In genomic region chr9:89247431-89248370, GRCh38 we compare ENCODE assay signal across 16 cellular contexts.
DNase-seq lines count a peak whose midpoint lies in the region; ATAC-seq, FAIRE-seq and TF ChIP-seq lines count a peak whose summit lies in the region.
"Had no signal": no experiment of that assay in that cellular context is flagged by ENCODE, and none has a peak within 500 bp of the region (broad histone marks: within the 10 kb centered on the region; RNA-seq: fewer than 3 reads in every experiment).

No MANE protein-coding gene starts in this region.

- no peaks in the 10 kb centered on the region for H3K4me1 Mint-ChIP-seq in activated CD8-positive, alpha-beta T cell treated with anti-CD3 and anti-CD28 coated beads for 36 hours (ENCODE audit: low read depth)
- no peaks in the 10 kb centered on the region for H3K4me1 Mint-ChIP-seq in activated T-helper 17 cell treated with anti-CD3 and anti-CD28 coated beads, Interleukin-2, amount 50 U/mL, for 72 hours
- H3K4me1 Mint-ChIP-seq in progenitor cell of endocrine pancreas (ENCODE audit: low read depth) = peaks cover 5% of the 10 kb centered on the region
- H3K4me1 Mint-ChIP-seq: B cell had no signal

- peak overlapping the region; percentile 30; the same call in 1 of the 2 replicates for H3K9ac ChIP-seq in iPS-20b (ENCODE audit: low read depth, low read length)
- H3K9ac ChIP-seq: SK-N-SH had no signal

- no peak overlapping the region for H3K27ac ChIP-seq in iPS-20b (ENCODE audit: low read length)
- peak overlapping the region; percentile 28 to 55 for H3K27ac ChIP-seq in prostate gland
- H3K27ac ChIP-seq: body of pancreas, heart right ventricle, ovary had no signal

- CTCF ChIA-PET in activated CD8-positive, alpha-beta T cell treated with anti-CD3 and anti-CD28 coated beads for 36 hours (lab: Charles Lee) = interaction anchor here (1.1 kb wide), 1 partner anchor 31 kb away, joined by 3 read pairs; no protein-coding TSS in a partner anchor

- POLR2A ChIA-PET in activated CD8-positive, alpha-beta T cell treated with anti-CD3 and anti-CD28 coated beads for 36 hours (lab: Charles Lee) = interaction anchor here (0.7 kb wide), 1 partner anchor 15 kb away, joined by 4 read pairs; no protein-coding TSS in a partner anchor

- H3K27me3 ChIP-seq in bronchial epithelial cell (ENCODE audit: control insufficient read depth, insufficient read depth, low read length) (no peaks in the 10 kb centered on the region), iPS-20b (ENCODE audit: insufficient read depth, low read length) (no peaks in the 10 kb centered on the region), prostate gland (replicated peaks; ENCODE audit: insufficient read depth) (no peaks in the 10 kb centered on the region)
- H3K27me3 ChIP-seq: body of pancreas, ovary had no signal

- DNase-seq in HT1080 (ENCODE audit: low read depth) = peak; percentile 32
- peak; percentile 64 for DNase-seq in bronchial epithelial cell (ENCODE audit: low read depth)
- DNase-seq in prostate gland (ENCODE audit: low spot score) = no peak
- DNase-seq in activated CD8-positive, alpha-beta T cell treated with anti-CD3 and anti-CD28 coated beads for 36 hours = no peak
- DNase-seq in progenitor cell of endocrine pancreas (ENCODE audit: low spot score, unreplicated experiment) = no peak
- DNase-seq: activated gamma-delta T cell; body of pancreas; effector memory CD8-positive, alpha-beta T cell; heart right ventricle; ovary; SK-N-SH; stimulated activated CD4-positive, alpha-beta T cell treated with anti-CD3 and anti-CD28 coated beads, Interleukin-15, amount 100 ng/mL, for 24 hours had no signal

- no peaks in the 10 kb centered on the region for H3K36me3 Mint-ChIP-seq in activated CD8-positive, alpha-beta T cell treated with anti-CD3 and anti-CD28 coated beads for 36 hours (ENCODE audit: low read depth)
- no peaks in the 10 kb centered on the region for H3K36me3 Mint-ChIP-seq in activated T-helper 17 cell treated with anti-CD3 and anti-CD28 coated beads, Interleukin-2, amount 50 U/mL, for 72 hours (ENCODE audit: low read depth)
- no peaks in the 10 kb centered on the region for H3K36me3 Mint-ChIP-seq in progenitor cell of endocrine pancreas (ENCODE audit: insufficient read depth)

- no peak overlapping the region for H3K27ac Mint-ChIP-seq in activated CD8-positive, alpha-beta T cell treated with anti-CD3 and anti-CD28 coated beads for 36 hours
- no peak overlapping the region for H3K27ac Mint-ChIP-seq in activated T-helper 17 cell treated with anti-CD3 and anti-CD28 coated beads, Interleukin-2, amount 50 U/mL, for 72 hours
- no peak overlapping the region for H3K27ac Mint-ChIP-seq in progenitor cell of endocrine pancreas
- H3K27ac Mint-ChIP-seq: B cell; effector memory CD8-positive, alpha-beta T cell had no signal

- peaks cover 10% of the 10 kb centered on the region; the same call in 1 of the 2 replicates for H3K4me1 ChIP-seq in iPS-20b (ENCODE audit: insufficient read depth, low read length)
- no peaks in the 10 kb centered on the region for H3K4me1 ChIP-seq in prostate gland (replicated peaks)
- H3K4me1 ChIP-seq: body of pancreas, heart right ventricle had no signal

- no peaks in the 10 kb centered on the region for H3K9me3 ChIP-seq in iPS-20b (ENCODE audit: insufficient read depth, low read depth, low read length)
- H3K9me3 ChIP-seq in prostate gland = no peaks in the 10 kb centered on the region
- H3K9me3 ChIP-seq: body of pancreas, ovary, SK-N-SH had no signal

- TF ChIP-seq CTCF in bronchial epithelial cell (IDR thresholded peaks at IDR 0.05; ENCODE audit: insufficient read depth, low read length, severe bottlenecking) (no peak), prostate gland (IDR thresholded peaks at IDR 0.05) (no peak), progenitor cell of endocrine pancreas (IDR thresholded peaks at IDR 0.05; ENCODE audit: unreplicated experiment) (no peak)
- no peak for TF ChIP-seq CTCF in activated CD8-positive, alpha-beta T cell treated with anti-CD3 and anti-CD28 coated beads for 36 hours (IDR thresholded peaks at IDR 0.05)

- TF ChIP-seq POLR2A in prostate gland (IDR thresholded peaks at IDR 0.05) = no peak

- ATAC-seq in activated CD8-positive, alpha-beta T cell treated with anti-CD3 and anti-CD28 coated beads for 36 hours = no peak
- no peak for ATAC-seq in activated T-helper 17 cell treated with anti-CD3 and anti-CD28 coated beads, Interleukin-2, amount 50 U/mL, for 72 hours (replicated peaks)
- ATAC-seq in HG02840 (IDR thresholded peaks at IDR 0.05; ENCODE audit: low FRiP score, unreplicated experiment) = no peak
- ATAC-seq: body of pancreas; effector memory CD8-positive, alpha-beta T cell; heart right ventricle had no signal

- no peak for FAIRE-seq in bronchial epithelial cell (lab: Jason Lieb, UNC)

- H3K9me3 Mint-ChIP-seq in activated CD8-positive, alpha-beta T cell treated with anti-CD3 and anti-CD28 coated beads for 36 hours = no peaks in the 10 kb centered on the region
- H3K9me3 Mint-ChIP-seq in activated T-helper 17 cell treated with anti-CD3 and anti-CD28 coated beads, Interleukin-2, amount 50 U/mL, for 72 hours = no peaks in the 10 kb centered on the region
- peaks cover 3% of the 10 kb centered on the region for H3K9me3 Mint-ChIP-seq in progenitor cell of endocrine pancreas (ENCODE audit: low read depth)
- H3K9me3 Mint-ChIP-seq: effector memory CD8-positive, alpha-beta T cell had no signal

- H3K27me3 Mint-ChIP-seq in activated CD8-positive, alpha-beta T cell treated with anti-CD3 and anti-CD28 coated beads for 36 hours = peaks cover 2% of the 10 kb centered on the region
- H3K27me3 Mint-ChIP-seq in activated T-helper 17 cell treated with anti-CD3 and anti-CD28 coated beads, Interleukin-2, amount 50 U/mL, for 72 hours = peaks cover 6% of the 10 kb centered on the region
- H3K27me3 Mint-ChIP-seq in progenitor cell of endocrine pancreas = no peaks in the 10 kb centered on the region

- intact Hi-C loops in prostate gland (cut with DNase I) = no loop called here
- intact Hi-C loops in activated CD8-positive, alpha-beta T cell treated with anti-CD3 and anti-CD28 coated beads for 36 hours (cut with micrococcal nuclease) = no loop called here

- no peak overlapping the region for H3K4me3 Mint-ChIP-seq in activated CD8-positive, alpha-beta T cell treated with anti-CD3 and anti-CD28 coated beads for 36 hours
- H3K4me3 Mint-ChIP-seq in activated T-helper 17 cell treated with anti-CD3 and anti-CD28 coated beads, Interleukin-2, amount 50 U/mL, for 72 hours = no peak overlapping the region
- no peak overlapping the region for H3K4me3 Mint-ChIP-seq in progenitor cell of endocrine pancreas (ENCODE audit: low read depth)
- H3K4me3 Mint-ChIP-seq: B cell; effector memory CD8-positive, alpha-beta T cell had no signal

- no peak overlapping the region for H3K4me3 ChIP-seq in bronchial epithelial cell (ENCODE audit: low read depth, low read length)
- H3K4me3 ChIP-seq in iPS-20b (ENCODE audit: low read length) = no peak overlapping the region
- H3K4me3 ChIP-seq in prostate gland = no peak overlapping the region
- H3K4me3 ChIP-seq: body of pancreas, heart right ventricle, ovary had no signal

- H3K36me3 ChIP-seq in bronchial epithelial cell (ENCODE audit: control insufficient read depth, insufficient read depth, low read length) (no peaks in the 10 kb centered on the region), iPS-20b (ENCODE audit: insufficient read depth, low read depth, low read length) (no peaks in the 10 kb centered on the region), prostate gland (no peaks in the 10 kb centered on the region)
- H3K36me3 ChIP-seq: heart right ventricle, ovary had no signal

- WGBS in prostate gland = 58% methylated on average over 4 of the region's 4 CpGs

Comparison
In these comparisons a context has a peak if more than half of its experiments do, and no peak if none do; other contexts are left out.
1. DNase-seq: peak in HT1080 (single experiment) and bronchial epithelial cell (single experiment); none in prostate gland (single experiment), activated CD8-positive, alpha-beta T cell treated with anti-CD3 and anti-CD28 coated beads for 36 hours (single experiment) and progenitor cell of endocrine pancreas (single experiment).